Comparison of ENCODE assay signal across 9 cellular contexts in the genomic region with DNA sequence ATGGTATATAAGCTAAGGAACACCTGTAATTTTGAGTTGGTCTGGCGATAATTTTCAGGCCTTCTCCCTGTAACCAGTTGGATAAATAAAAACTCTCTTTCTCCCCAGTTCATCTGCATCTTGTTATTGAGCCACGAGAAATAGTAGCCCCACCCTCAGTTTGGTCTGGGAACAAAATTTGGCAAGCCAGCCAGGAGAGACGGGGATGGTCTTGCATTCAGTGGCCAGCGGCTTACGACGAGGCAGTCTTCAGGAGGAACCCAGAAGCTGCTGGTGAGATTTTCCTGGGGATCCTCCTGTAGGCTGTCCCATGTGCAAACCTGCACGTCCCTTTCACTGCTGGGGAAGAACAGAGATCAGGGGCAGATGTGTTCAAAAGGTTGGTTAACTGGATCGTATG.
"Had no signal": no experiment of that assay in that cellular context is flagged by ENCODE, and none has a peak within 500 bp of the region (broad histone marks: within the 10 kb centered on the region; RNA-seq: fewer than 3 reads in every experiment).

No MANE protein-coding gene starts in this region.

- ATAC-seq: HepG2 had no signal

- H3K9ac ChIP-seq: GM23248, KMS-11 had no signal

- H3K27ac ChIP-seq: GM23248, HL-60, KMS-11 had no signal

- FAIRE-seq: H54, HepG2 had no signal

- H3K4me3 ChIP-seq: GM23248 had no signal

- H3K4me2 ChIP-seq: KMS-11 had no signal

- DNase-seq: GM23248, GOT3, H9, HCEC 1CT, KBM-7 had no signal

- H2AFZ ChIP-seq: GM23248 had no signal
